Comparison of ENCODE assay signal across 9 cellular contexts in genomic region chr4:103996059-103996458, GRCh38.
DNase-seq lines count a peak whose midpoint lies in the region; ATAC-seq and TF ChIP-seq lines count a peak whose summit lies in the region.
"Had no signal": no experiment of that assay in that cellular context is flagged by ENCODE, and none has a peak within 500 bp of the region (broad histone marks: within the 10 kb centered on the region; RNA-seq: fewer than 3 reads in every experiment).

No MANE protein-coding gene starts in this region.

- POLR2A ChIA-PET in RWPE1 (lab: Yijun Ruan, JAX; ENCODE audit: low non-redundant PET): interaction anchor here (0.6 kb wide), 1 partner anchor 60 kb away, joined by 3 read pairs; no protein-coding TSS in a partner anchor

- peak; percentile 67 for TF ChIP-seq CTCF in RWPE1 (conservative IDR thresholded peaks at IDR 0.05; ENCODE audit: low read depth)

- ATAC-seq in HG02798 (IDR thresholded peaks at IDR 0.05; ENCODE audit: poor library complexity, unreplicated experiment) (no peak), GM18861 (IDR thresholded peaks at IDR 0.05; ENCODE audit: unreplicated experiment) (no peak), HG03520 (IDR thresholded peaks at IDR 0.05; ENCODE audit: unreplicated experiment) (no peak)

- CTCF ChIA-PET in RWPE1 (lab: Yijun Ruan, JAX): interaction anchor here (0.6 to 0.7 kb wide), 2 partner anchors 58 to 645 kb away, joined by 3 read pairs; no protein-coding TSS in a partner anchor

- H3K4me3 ChIP-seq in skin epidermis: no peak overlapping the region
- H3K4me3 ChIP-seq: lung had no signal

- H3K27ac ChIP-seq in RWPE1: no peak overlapping the region
- peak overlapping the region in 14 of 21 experiments; percentile 9 to 80 (median 55) for H3K27ac ChIP-seq in skin epidermis

- DNase-seq in NCI-H510A treated with DMSO at 0.1 percent for 48 hours (lab: John Stamatoyannopoulos, UW): peak; percentile 10
- DNase-seq in NCI-H510A (lab: John Stamatoyannopoulos, UW): no peak
- peak; percentile 34 for DNase-seq in RWPE1 (ENCODE audit: low spot score)
- DNase-seq in foreskin melanocyte: peak; percentile 66
